ENCODE assay signal across 11 cellular contexts in genomic region chr21:45076245-45076661, GRCh38. TPM values are rescaled to one million over a fixed set of nuclear protein-coding genes. Genes with fewer than 3 reads are reported as not detected.
A peak's percentile ranks its signal among the peaks of the same experiment; 100 is the strongest.
DNase-seq lines count a peak whose midpoint lies in the region; ATAC-seq and TF ChIP-seq lines count a peak whose summit lies in the region.
"Had no signal": no experiment of that assay in that cellular context is flagged by ENCODE, and none has a peak within 500 bp of the region (broad histone marks: within the 10 kb centered on the region; RNA-seq: fewer than 3 reads in every experiment).

No MANE protein-coding gene starts in this region.

- TF ChIP-seq POLR2A in upper lobe of left lung (IDR thresholded peaks at IDR 0.05) = no peak

- H3K27ac ChIP-seq in right cardiac atrium (ENCODE audit: low read length) (no peak overlapping the region), VCaP (peak overlapping the region; percentile 100), hepatocyte (no peak overlapping the region), upper lobe of left lung (peak overlapping the region; percentile 49 to 92 (median 84))

- peaks cover 8% of the 10 kb centered on the region for H3K4me1 ChIP-seq in right cardiac atrium (ENCODE audit: control insufficient read depth, insufficient read depth, low read length)
- H3K4me1 ChIP-seq in hepatocyte (ENCODE audit: insufficient read depth) = peaks cover 6% of the 10 kb centered on the region
- H3K4me1 ChIP-seq in upper lobe of left lung = peaks cover 19 to 59% (median 46%) of the 10 kb centered on the region in 4 donors

- POLR2A ChIA-PET in GM10248 (lab: Yijun Ruan, JAX) = interaction anchor here (1.2 kb wide), 1 partner anchor 38 kb away, joined by 3 read pairs; no protein-coding TSS in a partner anchor

- no peak for DNase-seq in right cardiac atrium
- no peak for DNase-seq in Right ventricle myocardium superior
- no peak for DNase-seq in hepatocyte (ENCODE audit: low spot score)
- no peak for DNase-seq in upper lobe of left lung
- no peak for DNase-seq in GM10248 (ENCODE audit: extremely low spot score)
- no peak for DNase-seq in hypothalamus (lab: John Stamatoyannopoulos, UW)
- no peak for DNase-seq in activated CD8-positive, alpha-beta memory T cell treated with anti-CD3 and anti-CD28 coated beads for 24 hours
- DNase-seq: dermis blood vessel endothelial cell, nucleus accumbens, Peyer's patch had no signal

- no peaks in the 10 kb centered on the region for H3K9me2 ChIP-seq in hepatocyte (replicated peaks; ENCODE audit: insufficient read depth)

- no peak for TF ChIP-seq EP300 in upper lobe of left lung (IDR thresholded peaks at IDR 0.05)

- peaks cover 58% of the 10 kb centered on the region for H3K79me2 ChIP-seq in hepatocyte

- H3K4me3 ChIP-seq in right cardiac atrium (ENCODE audit: low read length) (peak overlapping the region; percentile 90), hepatocyte (no peak overlapping the region), upper lobe of left lung (peak overlapping the region in 3 of 4 donors; percentile 91 to 99 (median 95))

- TF ChIP-seq CTCF in VCaP (conservative IDR thresholded peaks at IDR 0.05) = no peak
- TF ChIP-seq CTCF in hepatocyte (IDR thresholded peaks at IDR 0.05; ENCODE audit: poor library complexity) = no peak
- no peak for TF ChIP-seq CTCF in upper lobe of left lung (IDR thresholded peaks at IDR 0.05)
- TF ChIP-seq CTCF in GM10248 (IDR thresholded peaks at IDR 0.05; ENCODE audit: control extremely low read depth, extremely low read depth, low read depth, missing control alignments) = no peak

- H3K27me3 ChIP-seq in right cardiac atrium (ENCODE audit: control insufficient read depth, insufficient read depth) (no peaks in the 10 kb centered on the region), hepatocyte (no peaks in the 10 kb centered on the region), upper lobe of left lung (no peaks in the 10 kb centered on the region)
- H3K27me3 ChIP-seq: Peyer's patch had no signal

- H3K4me2 ChIP-seq in hepatocyte = peak overlapping the region; percentile 97

- ATAC-seq in right cardiac atrium = no peak
- no peak for ATAC-seq in Right ventricle myocardium superior (ENCODE audit: poor library complexity)
- no peak for ATAC-seq in upper lobe of left lung (ENCODE audit: low FRiP score in 2 of 2)

- H3K36me3 ChIP-seq in hepatocyte (replicated peaks; ENCODE audit: insufficient read depth, low read depth) = no peaks in the 10 kb centered on the region
- H3K36me3 ChIP-seq in upper lobe of left lung = no peaks in the 10 kb centered on the region
- H3K36me3 ChIP-seq: Peyer's patch had no signal

- no peak overlapping the region for H2AFZ ChIP-seq in hepatocyte

- WGBS in right cardiac atrium = 41% methylated on average over 7 of the region's 7 CpGs
- 48% methylated on average over 7 of the region's 7 CpGs for WGBS in hepatocyte (ENCODE audit: low lambda C conversion rate, missing lambda C conversion rate)
- WGBS in upper lobe of left lung, 2 donors = 60 to 62% methylated on average over 7 of the region's 7 CpGs

- H4K20me1 ChIP-seq in hepatocyte (ENCODE audit: insufficient read depth, poor library complexity, severe bottlenecking) = peaks cover 13% of the 10 kb centered on the region

- CTCF ChIA-PET in GM10248 (lab: Yijun Ruan, JAX) = interaction anchor here (0.9 to 3.2 kb wide), 5 partner anchors 22 to 126 kb away, joined by 3 to 19 read pairs (median 4); no protein-coding TSS in a partner anchor

- intact Hi-C loops in right cardiac atrium (cut with DNase I) (loop anchor here in 3 of 4 donors (10.0 kb wide), 3 partner anchors 49 to 111 kb away; no protein-coding TSS in a partner anchor), Right ventricle myocardium superior (cut with DNase I) (loop anchor here (5.0 to 10.0 kb wide), 2 partner anchors 51 to 111 kb away; no protein-coding TSS in a partner anchor)

- no peaks in the 10 kb centered on the region for H3K9me3 ChIP-seq in right cardiac atrium (ENCODE audit: control insufficient read depth, low read length)
- H3K9me3 ChIP-seq in hepatocyte (ENCODE audit: low read depth) = no peaks in the 10 kb centered on the region
- no peaks in the 10 kb centered on the region for H3K9me3 ChIP-seq in upper lobe of left lung
- H3K9me3 ChIP-seq: Peyer's patch had no signal

RNA-seq across cellular contexts. Expression of gene ADARB1, which starts 1.9 kb away (rescaled TPM):
- total RNA-seq in right cardiac atrium (10 to 100 TPM; 16.9 to 23.8 (median 19.4) TPM), Right ventricle myocardium superior (11.6 TPM), hepatocyte (9.9 and 16.0 TPM in 2 replicates), upper lobe of left lung (10 to 100 TPM; 26.5 to 94.3 (median 42.4) TPM)
- polyA plus RNA-seq in right cardiac atrium (9.1 TPM), hepatocyte (17.3 and 19.4 TPM in 2 replicates)

Comparison
In these comparisons a context has a peak if more than half of its experiments do, and no peak if none do; other contexts are left out.
1. H3K27ac ChIP-seq: peak in VCaP (single experiment) and upper lobe of left lung (4 of 4); none in right cardiac atrium (single experiment) and hepatocyte (single experiment).